Comparison of ENCODE assay signal across 16 cellular contexts in the genomic region with DNA sequence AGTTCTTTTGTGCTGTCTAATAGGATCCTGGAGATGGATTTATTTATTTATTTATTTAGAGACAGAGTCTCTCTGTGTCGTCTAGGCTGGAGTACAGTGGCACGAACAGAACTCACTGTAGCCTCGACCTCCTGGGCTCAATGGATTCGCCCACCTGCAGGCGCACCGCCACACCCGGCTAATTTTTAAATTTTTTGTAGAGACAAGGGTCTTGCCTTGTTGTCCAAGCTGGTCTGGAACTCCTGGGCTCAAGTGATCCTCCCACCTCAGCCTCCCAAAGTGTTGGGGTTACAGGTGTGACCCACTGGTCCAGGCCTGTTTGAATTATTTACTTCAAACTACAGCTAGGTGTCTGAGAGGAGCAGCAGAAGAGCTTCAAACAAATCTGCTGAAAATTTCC. TPM values are rescaled to one million over a fixed set of nuclear protein-coding genes. Genes with fewer than 3 reads are reported as not detected.
DNase-seq lines count a peak whose midpoint lies in the region; ATAC-seq and TF ChIP-seq lines count a peak whose summit lies in the region.
"Had no signal": no experiment of that assay in that cellular context is flagged by ENCODE, and none has a peak within 500 bp of the region (broad histone marks: within the 10 kb centered on the region; RNA-seq: fewer than 3 reads in every experiment).

No MANE protein-coding gene starts in this region.

- H3K36me3 ChIP-seq in left lung = no peaks in the 10 kb centered on the region

- peak overlapping the region; percentile 25 for H3K4me3 Mint-ChIP-seq in activated T-cell treated with anti-CD3 and anti-CD28 coated beads, Interleukin-2, amount 50 U/mL, for 4 hours
- H3K4me3 Mint-ChIP-seq in stimulated activated effector memory CD8-positive, alpha-beta T cell treated with anti-CD3 and anti-CD28 coated beads, Interleukin-12 subunit alpha, Interleukin-12 subunit beta, amount 100 ng/mL, for 72 hours = peak overlapping the region; percentile 83
- no peak overlapping the region for H3K4me3 Mint-ChIP-seq in glutamatergic neuron (ENCODE audit: unreplicated experiment)

- H3K27me3 Mint-ChIP-seq in activated T-cell treated with anti-CD3 and anti-CD28 coated beads, Interleukin-2, amount 50 U/mL, for 4 hours (ENCODE audit: low read depth) = no peaks in the 10 kb centered on the region
- H3K27me3 Mint-ChIP-seq in glutamatergic neuron (ENCODE audit: unreplicated experiment) = peaks cover 11% of the 10 kb centered on the region

- CTCF ChIA-PET in RWPE1 (lab: Yijun Ruan, JAX) = interaction anchor here (0.7 to 1.0 kb wide), 2 partner anchors 10 to 121 kb away, joined by 3 to 5 read pairs; partner anchors contain the start of gene SPEN

- ATAC-seq in activated T-cell treated with anti-CD3 and anti-CD28 coated beads, Interleukin-2, amount 50 U/mL, for 4 hours = no peak
- ATAC-seq in left lung (no peak), SK-N-SH treated with all-trans-retinoic acid at 6 μM for 48 hours (no peak)
- ATAC-seq in stimulated activated effector memory CD8-positive, alpha-beta T cell treated with anti-CD3 and anti-CD28 coated beads, Interleukin-12 subunit alpha, Interleukin-12 subunit beta, amount 100 ng/mL, for 72 hours = no peak

- intact Hi-C loops in left lung (cut with DNase I) = no loop called here

- no peak overlapping the region for H3K4me3 ChIP-seq in left lung
- H3K4me3 ChIP-seq: GM23248, PC-9 had no signal

- no peaks in the 10 kb centered on the region for H3K9me3 ChIP-seq in left lung

- peak overlapping the region; percentile 24; the same call in 1 of the 2 replicates for H3K27ac ChIP-seq in RWPE1
- peak overlapping the region; percentile 97 to 100 for H3K27ac ChIP-seq in left lung
- H3K27ac ChIP-seq: C4-2B, GM23248, PC-9 had no signal

- H3K36me3 Mint-ChIP-seq in activated T-cell treated with anti-CD3 and anti-CD28 coated beads, Interleukin-2, amount 50 U/mL, for 4 hours (ENCODE audit: insufficient read depth) = no peaks in the 10 kb centered on the region
- H3K36me3 Mint-ChIP-seq in stimulated activated effector memory CD8-positive, alpha-beta T cell treated with anti-CD3 and anti-CD28 coated beads, Interleukin-12 subunit alpha, Interleukin-12 subunit beta, amount 100 ng/mL, for 72 hours = peaks cover 36% of the 10 kb centered on the region
- no peaks in the 10 kb centered on the region for H3K36me3 Mint-ChIP-seq in glutamatergic neuron (ENCODE audit: unreplicated experiment)

- POLR2A ChIA-PET in RWPE1 (lab: Yijun Ruan, JAX; ENCODE audit: low non-redundant PET) = interaction anchor here (0.7 kb wide), 1 partner anchor 51 kb away, joined by 3 read pairs; no protein-coding TSS in a partner anchor

- no peaks in the 10 kb centered on the region for H3K9me3 Mint-ChIP-seq in activated T-cell treated with anti-CD3 and anti-CD28 coated beads, Interleukin-2, amount 50 U/mL, for 4 hours
- no peaks in the 10 kb centered on the region for H3K9me3 Mint-ChIP-seq in stimulated activated effector memory CD8-positive, alpha-beta T cell treated with anti-CD3 and anti-CD28 coated beads, Interleukin-12 subunit alpha, Interleukin-12 subunit beta, amount 100 ng/mL, for 72 hours
- H3K9me3 Mint-ChIP-seq in glutamatergic neuron (ENCODE audit: unreplicated experiment) = peaks cover 11% of the 10 kb centered on the region
- H3K9me3 Mint-ChIP-seq: activated T-helper 2 cell treated with anti-CD3 and anti-CD28 coated beads, Interferon-gamma antibody, Interleukin-2, Interleukin-4, amounts not matched to agents 10 μg/mL and 5 μg/mL and 100 μg/mL, durations not matched to agents 14 hours and 24 hours and 36 hours; endodermal cell had no signal

- no peak for DNase-seq in activated T-cell treated with anti-CD3 and anti-CD28 coated beads, Interleukin-2, amount 50 U/mL, for 4 hours
- DNase-seq in activated T-cell treated with anti-CD3 and anti-CD28 coated beads for 4 hours (no peak), RWPE1 (ENCODE audit: low spot score) (no peak), left lung (no peak), glutamatergic neuron (no peak), COLO668 (lab: John Stamatoyannopoulos, UW; ENCODE audit: unreplicated experiment) (no peak)
- DNase-seq in stimulated activated effector memory CD8-positive, alpha-beta T cell treated with anti-CD3 and anti-CD28 coated beads, Interleukin-12 subunit alpha, Interleukin-12 subunit beta, amount 100 ng/mL, for 72 hours (ENCODE audit: low spot score in 2 of 2) = no peak
- DNase-seq: DMS79 treated with DMSO at 0.1 percent for 48 hours, GM23248, NCI-H1417, PC-9, trophoblast cell had no signal

- H3K4me1 Mint-ChIP-seq in activated T-cell treated with anti-CD3 and anti-CD28 coated beads, Interleukin-2, amount 50 U/mL, for 4 hours (ENCODE audit: low read depth) = peaks cover 19% of the 10 kb centered on the region
- H3K4me1 Mint-ChIP-seq in stimulated activated effector memory CD8-positive, alpha-beta T cell treated with anti-CD3 and anti-CD28 coated beads, Interleukin-12 subunit alpha, Interleukin-12 subunit beta, amount 100 ng/mL, for 72 hours = peaks cover 7% of the 10 kb centered on the region
- no peaks in the 10 kb centered on the region for H3K4me1 Mint-ChIP-seq in glutamatergic neuron (ENCODE audit: low read depth, unreplicated experiment)

- H3K27me3 ChIP-seq in left lung = no peaks in the 10 kb centered on the region

- H3K4me1 ChIP-seq in left lung = peaks cover 9 to 15% of the 10 kb centered on the region in 2 donors

- no peak for TF ChIP-seq CTCF in RWPE1 (conservative IDR thresholded peaks at IDR 0.05; ENCODE audit: low read depth)
- no peak for TF ChIP-seq CTCF in left lung (IDR thresholded peaks at IDR 0.05)
- no peak for TF ChIP-seq CTCF in glutamatergic neuron (IDR thresholded peaks at IDR 0.05; ENCODE audit: partially characterized antibody, unreplicated experiment)

- H3K27ac Mint-ChIP-seq in stimulated activated effector memory CD8-positive, alpha-beta T cell treated with anti-CD3 and anti-CD28 coated beads, Interleukin-12 subunit alpha, Interleukin-12 subunit beta, amount 100 ng/mL, for 72 hours = peak overlapping the region; percentile 97
- H3K27ac Mint-ChIP-seq in glutamatergic neuron (ENCODE audit: unreplicated experiment) = no peak overlapping the region

TF ChIP-seq in SK-N-SH treated with all-trans-retinoic acid at 6 μM for 48 hours, 23 proteins besides CTCF, POLR2A, EP300 and RAD21 (continues in another document):
- TF ChIP-seq BACH2 (CRISPR knock-in tag; IDR thresholded peaks at IDR 0.05; ENCODE audit: borderline replicate concordance) = no peak
- TF ChIP-seq, protein P1, sequence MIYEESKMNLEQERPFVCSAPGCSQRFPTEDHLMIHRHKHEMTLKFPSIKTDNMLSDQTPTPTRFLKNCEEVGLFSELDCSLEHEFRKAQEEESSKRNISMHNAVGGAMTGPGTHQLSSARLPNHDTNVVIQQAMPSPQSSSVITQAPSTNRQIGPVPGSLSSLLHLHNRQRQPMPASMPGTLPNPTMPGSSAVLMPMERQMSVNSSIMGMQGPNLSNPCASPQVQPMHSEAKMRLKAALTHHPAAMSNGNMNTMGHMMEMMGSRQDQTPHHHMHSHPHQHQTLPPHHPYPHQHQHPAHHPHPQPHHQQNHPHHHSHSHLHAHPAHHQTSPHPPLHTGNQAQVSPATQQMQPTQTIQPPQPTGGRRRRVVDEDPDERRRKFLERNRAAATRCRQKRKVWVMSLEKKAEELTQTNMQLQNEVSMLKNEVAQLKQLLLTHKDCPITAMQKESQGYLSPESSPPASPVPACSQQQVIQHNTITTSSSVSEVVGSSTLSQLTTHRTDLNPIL (CRISPR knock-in tag; IDR thresholded peaks at IDR 0.05; ENCODE audit: low read depth) = no peak
- no peak for TF ChIP-seq ARNTL (CRISPR knock-in tag; IDR thresholded peaks at IDR 0.05; ENCODE audit: borderline replicate concordance, low read depth)
- no peak for TF ChIP-seq ESRRG (CRISPR knock-in tag; IDR thresholded peaks at IDR 0.05)
- no peak for TF ChIP-seq ZFP3 (CRISPR knock-in tag; IDR thresholded peaks at IDR 0.05)
- TF ChIP-seq TSHZ2 (CRISPR knock-in tag; IDR thresholded peaks at IDR 0.05) = no peak
- TF ChIP-seq ISL1 (CRISPR knock-in tag; IDR thresholded peaks at IDR 0.05) = no peak
- no peak for TF ChIP-seq TOX (CRISPR knock-in tag; IDR thresholded peaks at IDR 0.05; ENCODE audit: borderline replicate concordance)
- TF ChIP-seq PPARA (CRISPR knock-in tag; IDR thresholded peaks at IDR 0.05; ENCODE audit: borderline replicate concordance) = no peak

RNA-seq across cellular contexts. Expression of gene SPEN, which starts 9.6 kb away (rescaled TPM):
- total RNA-seq in activated T-cell treated with anti-CD3 and anti-CD28 coated beads, Interleukin-2, amount 50 U/mL, for 4 hours = 10 to 100 TPM; 80.4 to 85.2 (median 82.1) TPM
- total RNA-seq in left lung (10 to 100 TPM; 37.2 to 54.1 TPM), glutamatergic neuron (ENCODE audit: unreplicated experiment) (52.4 TPM)

RNA-seq across cellular contexts. Expression of gene UQCRHL, which starts 30.5 kb away (rescaled TPM):
- total RNA-seq in activated T-cell treated with anti-CD3 and anti-CD28 coated beads, Interleukin-2, amount 50 U/mL, for 4 hours = 1 to 10 TPM; 1.2 to 2.1 (median 1.7) TPM
- 1 to 10 TPM; 1.2 TPM for total RNA-seq in left lung
- total RNA-seq in glutamatergic neuron (ENCODE audit: unreplicated experiment) = 2.0 TPM
